ENCODE assay signal across 8 cellular contexts in genomic region chr3:38029400-38030125, GRCh38. TPM values are rescaled to one million over a fixed set of nuclear protein-coding genes. Genes with fewer than 3 reads are reported as not detected.
DNase-seq lines count a peak whose midpoint lies in the region; ATAC-seq and TF ChIP-seq lines count a peak whose summit lies in the region.

PLCD1 (minus strand) TSS chr3:38029642; CDS start chr3:38029539, 103 bp downstream.

- peak within 1 kb of the TSS; percentile 91 for H3K27ac ChIP-seq in upper lobe of right lung

- H3K4me1 ChIP-seq in upper lobe of right lung = peaks cover 31% of the 10 kb centered on the region

- peak within 1 kb of the TSS; percentile 83 for H3K4me3 ChIP-seq in upper lobe of right lung

- peak; percentile 34 for DNase-seq in activated CD8-positive, alpha-beta memory T cell treated with anti-CD3 and anti-CD28 coated beads, Interleukin-2, amount 50 U/mL, for 4 hours
- DNase-seq in activated CD8-positive, alpha-beta memory T cell treated with anti-CD3 and anti-CD28 coated beads, Interleukin-2, amount 50 U/mL, for 48 hours = no peak
- DNase-seq in activated gamma-delta T cell (lab: John Stamatoyannopoulos, UW) = peak; percentile 40
- peak; percentile 60 for DNase-seq in fibroblast of the conjunctiva (ENCODE audit: low read depth)
- peak; percentile 83 for DNase-seq in myocyte (ENCODE audit: low read depth)
- peak; percentile 92 for DNase-seq in upper lobe of right lung

- H3K9me3 ChIP-seq in upper lobe of right lung = no peaks in the 10 kb centered on the region

- ATAC-seq in upper lobe of right lung (peak; percentile 68), HG02571 (IDR thresholded peaks at IDR 0.05; ENCODE audit: unreplicated experiment) (no peak), HG02938 (IDR thresholded peaks at IDR 0.05; ENCODE audit: unreplicated experiment) (no peak)

- H3K36me3 ChIP-seq in upper lobe of right lung = no peaks in the 10 kb centered on the region

- no peak for TF ChIP-seq CTCF in upper lobe of right lung (IDR thresholded peaks at IDR 0.05)

- intact Hi-C loops in upper lobe of right lung (cut with DNase I) = no loop called here

- H3K27me3 ChIP-seq in upper lobe of right lung = no peaks in the 10 kb centered on the region

RNA-seq across cellular contexts. Expression of gene PLCD1, which starts in this region (rescaled TPM):
- 11.2 and 19.6 TPM in 2 replicates for total RNA-seq in myocyte
- 23.5 TPM for polyA plus RNA-seq in myocyte (2012)
- total RNA-seq in upper lobe of right lung = 32.2 TPM
